In genomic region chr2:80169811-80170594, GRCh38 we compare ENCODE assay signal across 23 cellular contexts.
"Had no signal": no experiment of that assay in that cellular context is flagged by ENCODE, and none has a peak within 500 bp of the region (broad histone marks: within the 10 kb centered on the region; RNA-seq: fewer than 3 reads in every experiment).

No MANE protein-coding gene starts in this region.

- H3K27me3 Mint-ChIP-seq: activated naive CD8-positive, alpha-beta T cell treated with anti-CD3 and anti-CD28 coated beads, Interleukin-2, amount 10 ng/mL, durations not matched to agents 7 days and 5 days had no signal

- H3K27me3 ChIP-seq: adrenal gland, colonic mucosa, SJCRH30 had no signal

- H3K27ac Mint-ChIP-seq: activated CD8-positive, alpha-beta T cell treated with anti-CD3 and anti-CD28 coated beads, Interleukin-2, amount 10 ng/mL, durations not matched to agents 7 days and 5 days; activated naive CD8-positive, alpha-beta T cell treated with anti-CD3 and anti-CD28 coated beads, Interleukin-2, amount 10 ng/mL, durations not matched to agents 7 days and 5 days had no signal

- H3K4me1 Mint-ChIP-seq: activated naive CD8-positive, alpha-beta T cell treated with anti-CD3 and anti-CD28 coated beads, Interleukin-2, amount 10 ng/mL, durations not matched to agents 7 days and 5 days had no signal

- H3K4me3 Mint-ChIP-seq: activated CD8-positive, alpha-beta T cell treated with anti-CD3 and anti-CD28 coated beads, Interleukin-2, amount 10 ng/mL, durations not matched to agents 7 days and 5 days; activated naive CD8-positive, alpha-beta T cell treated with anti-CD3 and anti-CD28 coated beads, Interleukin-2, amount 10 ng/mL, durations not matched to agents 7 days and 5 days had no signal

- H3K9me3 ChIP-seq: adrenal gland, colonic mucosa, SJCRH30, SK-N-SH had no signal

- H3K4me1 ChIP-seq: adrenal gland, colonic mucosa, SJCRH30 had no signal

- DNase-seq: activated CD4-positive, alpha-beta T cell treated with anti-CD3 and anti-CD28 coated beads for 48 hours; activated CD4-positive, alpha-beta T cell treated with anti-CD3 and anti-CD28 coated beads, Interleukin-2, amount 50 U/mL, for 4 hours; activated CD8-positive, alpha-beta memory T cell treated with anti-CD3 and anti-CD28 coated beads, Interleukin-2, amount 50 U/mL, for 48 hours; activated CD8-positive, alpha-beta T cell treated with anti-CD3 and anti-CD28 coated beads, Interleukin-2, amount 10 ng/mL, durations not matched to agents 7 days and 5 days; activated naive CD4-positive, alpha-beta T cell treated with anti-CD3 and anti-CD28 coated beads, Interleukin-2, amount 50 U/mL, for 16 hours; activated naive CD8-positive, alpha-beta T cell treated with anti-CD3 and anti-CD28 coated beads, Interleukin-2, amount 10 ng/mL, durations not matched to agents 7 days and 5 days; activated T-cell treated with anti-CD3 and anti-CD28 coated beads, Interleukin-2, amount 50 U/mL, for 1 hour; adrenal gland; anterior cingulate cortex; cerebellar nuclear complex; colonic mucosa; KG1; NCI-H1092; NCI-H1417; NCI-H1694; NCI-H2029; NCI-H2107; NCI-H446 treated with DMSO at 0.1 percent for 48 hours; NK-92 treated with Interleukin-12 subunit alpha and Interleukin-12 subunit beta, amount 100 ng/mL, for 24 hours; OCI-M1; RPMI8226; SJCRH30; SK-N-SH had no signal

- H3K4me3 ChIP-seq: adrenal gland, colonic mucosa, SJCRH30 had no signal

- H3K36me3 Mint-ChIP-seq: activated naive CD8-positive, alpha-beta T cell treated with anti-CD3 and anti-CD28 coated beads, Interleukin-2, amount 10 ng/mL, durations not matched to agents 7 days and 5 days had no signal

- H3K27ac ChIP-seq: adrenal gland, colonic mucosa, SJCRH30 had no signal

- H3K36me3 ChIP-seq: adrenal gland, colonic mucosa, SJCRH30 had no signal
